Comparison of ENCODE assay signal across 11 cellular contexts in genomic region chr1:153515504-153516394, GRCh38. TPM values are rescaled to one million over a fixed set of nuclear protein-coding genes. Genes with fewer than 3 reads are reported as not detected.
A peak's percentile ranks its signal among the peaks of the same experiment; 100 is the strongest.
DNase-seq lines count a peak whose midpoint lies in the region; ATAC-seq and TF ChIP-seq lines count a peak whose summit lies in the region.
"Had no signal": no experiment of that assay in that cellular context is flagged by ENCODE, and none has a peak within 500 bp of the region (broad histone marks: within the 10 kb centered on the region; RNA-seq: fewer than 3 reads in every experiment).

No MANE protein-coding gene starts in this region.

- DNase-seq in activated CD8-positive, alpha-beta memory T cell treated with anti-CD3 and anti-CD28 coated beads, Interleukin-2, amount 50 U/mL, for 48 hours: peak; percentile 35
- no peak for DNase-seq in activated CD8-positive, alpha-beta memory T cell treated with anti-CD3 and anti-CD28 coated beads for 24 hours
- peak; percentile 71 for DNase-seq in NOMO-1 treated with DMSO at 0.1 percent for 48 hours (lab: John Stamatoyannopoulos, UW; ENCODE audit: unreplicated experiment)
- peak in 1 of 2 donors; percentile 67 for DNase-seq in foreskin keratinocyte
- DNase-seq in transverse colon: peak; percentile 91
- no peak for DNase-seq in OCI-M2 (lab: John Stamatoyannopoulos, UW; ENCODE audit: unreplicated experiment)
- DNase-seq: nucleus accumbens had no signal

- H3K9me3 ChIP-seq in transverse colon: no peaks in the 10 kb centered on the region

- peak; percentile 78 for TF ChIP-seq POLR2A in transverse colon (IDR thresholded peaks at IDR 0.05)

- TF ChIP-seq CTCF in foreskin keratinocyte (conservative IDR thresholded peaks at IDR 0.05): no peak
- TF ChIP-seq CTCF in transverse colon (IDR thresholded peaks at IDR 0.05): no peak

- in situ Hi-C loops in transverse colon (cut with MboI; ENCODE audit: low pct_ligation_motif_present in 1 of 4, low pct_unique_long_range_greater_than_20kb in 1 of 4, low sequenced_read_pairs in 3 of 4): loop anchor here in 3 of 4 donors (25.0 kb wide), 2 partner anchors 222 to 472 kb away; partner anchors contain the start of genes JTB (in 3 of the 3), RAB13 (in 3 of the 3), RPS27 (in 3 of the 3) and INTS3 (in 1 of the 3)

- ATAC-seq in foreskin keratinocyte (peak; percentile 79), GM19463 (IDR thresholded peaks at IDR 0.05; ENCODE audit: unreplicated experiment) (no peak), HG03565 (IDR thresholded peaks at IDR 0.05; ENCODE audit: unreplicated experiment) (no peak)

- H3K36me3 ChIP-seq in transverse colon: no peaks in the 10 kb centered on the region

- H3K27me3 ChIP-seq in foreskin keratinocyte (no peaks in the 10 kb centered on the region), transverse colon (no peaks in the 10 kb centered on the region)

- TF ChIP-seq EP300 in transverse colon (IDR thresholded peaks at IDR 0.05; ENCODE audit: low read depth): no peak

- intact Hi-C loops in transverse colon (cut with DNase I; ENCODE audit: low total_unique reads): no loop called here

- H3K4me3 ChIP-seq in transverse colon: no peak overlapping the region

- 42% methylated on average over 8 of the region's 8 CpGs; no CpG with 5 or more reads in 1 of the 2 donors for WGBS in transverse colon (ENCODE audit: low coverage in 1 of 2), 2 donors

- peak overlapping the region; percentile 39 for H3K27ac ChIP-seq in foreskin keratinocyte
- H3K27ac ChIP-seq in transverse colon: peak overlapping the region; percentile 82 to 93 (median 87)

- peaks cover 15% of the 10 kb centered on the region for H3K4me1 ChIP-seq in foreskin keratinocyte
- peaks cover 10 to 43% (median 18%) of the 10 kb centered on the region in 4 donors for H3K4me1 ChIP-seq in transverse colon

RNA-seq across cellular contexts. Expression of gene S100A6, which starts 20.0 kb away (rescaled TPM):
- total RNA-seq in foreskin keratinocyte: 3,644 and 4,242 TPM in 2 replicates
- 6,268 and 7,449 TPM in 2 replicates for polyA plus RNA-seq in foreskin keratinocyte
- total RNA-seq in transverse colon: 100 to 1,000 TPM; 219 to 881 (median 433) TPM

RNA-seq across cellular contexts. Expression of gene S100A5, which starts 25.0 kb away (rescaled TPM):
- total RNA-seq in foreskin keratinocyte: 0.27 TPM in 1 of 2 replicates, not detected in the other
- polyA plus RNA-seq in foreskin keratinocyte: 0.50 and 0.73 TPM in 2 replicates
- not detected for total RNA-seq in transverse colon
- total RNA-seq: SK-MEL-5 had no signal

RNA-seq across cellular contexts. Expression of gene S100A4, which starts 29.9 kb away (rescaled TPM):
- total RNA-seq in foreskin keratinocyte (12.1 and 23.7 TPM in 2 replicates), transverse colon (100 to 1,000 TPM in 1 of 4 donors, 10 to 100 TPM in 3; 40.8 to 138 (median 78.6) TPM)
- polyA plus RNA-seq in foreskin keratinocyte: 22.8 and 43.2 TPM in 2 replicates
- total RNA-seq: SK-MEL-5 had no signal

RNA-seq across cellular contexts. Expression of gene S100A3, which starts 33.3 kb away (rescaled TPM):
- total RNA-seq in foreskin keratinocyte (14.3 and 18.5 TPM in 2 replicates), transverse colon (under 1 TPM in 1 of 4 donors, not detected in 3; 0.64 TPM)
- polyA plus RNA-seq in foreskin keratinocyte: 21.4 and 29.0 TPM in 2 replicates
- total RNA-seq: CD4-positive, CD25-positive, alpha-beta regulatory T cell had no signal
- polyA plus RNA-seq: CD4-positive, CD25-positive, alpha-beta regulatory T cell had no signal

RNA-seq across cellular contexts. Expression of gene S100A2, which starts 49.9 kb away (rescaled TPM):
- 19,361 and 22,376 TPM in 2 replicates for total RNA-seq in foreskin keratinocyte
- 28,573 and 30,723 TPM in 2 replicates for polyA plus RNA-seq in foreskin keratinocyte
- 1 to 10 TPM in 1 of 4 donors, not detected in 3; 2.2 TPM for total RNA-seq in transverse colon
- total RNA-seq: CD4-positive, CD25-positive, alpha-beta regulatory T cell had no signal
- polyA plus RNA-seq: CD4-positive, CD25-positive, alpha-beta regulatory T cell had no signal

Comparison
In these comparisons a context has a peak if more than half of its experiments do, and no peak if none do; other contexts are left out.
1. DNase-seq: peak in activated CD8-positive, alpha-beta memory T cell treated with anti-CD3 and anti-CD28 coated beads, Interleukin-2, amount 50 U/mL, for 48 hours (single experiment), NOMO-1 treated with DMSO at 0.1 percent for 48 hours (single experiment) and transverse colon (single experiment); none in activated CD8-positive, alpha-beta memory T cell treated with anti-CD3 and anti-CD28 coated beads for 24 hours (single experiment) and OCI-M2 (single experiment).